ENCODE assay signal across 20 cellular contexts in genomic region chr1:72433591-72433990, GRCh38.
DNase-seq lines count a peak whose midpoint lies in the region; ATAC-seq and TF ChIP-seq lines count a peak whose summit lies in the region.
"Had no signal": no experiment of that assay in that cellular context is flagged by ENCODE, and none has a peak within 500 bp of the region (broad histone marks: within the 10 kb centered on the region; RNA-seq: fewer than 3 reads in every experiment).

No MANE protein-coding gene starts in this region.

- POLR2A ChIA-PET in Caco-2 (lab: Charles Lee) = no interaction called here

- DNase-seq in NCI-H748 (lab: John Stamatoyannopoulos, UW; ENCODE audit: unreplicated experiment) (no peak), Caco-2 (no peak)
- DNase-seq: activated CD8-positive, alpha-beta memory T cell treated with anti-CD3 and anti-CD28 coated beads, Interleukin-2, amount 50 U/mL, for 48 hours; activated naive CD4-positive, alpha-beta T cell treated with anti-CD3 and anti-CD28 coated beads for 36 hours; body of pancreas; CD4-positive, CD25-positive, alpha-beta regulatory T cell; erythroblast; stimulated activated CD4-positive, alpha-beta T cell treated with anti-CD3 and anti-CD28 coated beads, Interleukin-1b, Interleukin-23, amount 100 ng/mL, for 48 hours; T-helper 1 cell; tibial artery had no signal

- no peaks in the 10 kb centered on the region for H3K9me3 Mint-ChIP-seq in Caco-2 (ENCODE audit: unreplicated experiment)

- intact Hi-C loops in Caco-2 (cut with micrococcal nuclease; ENCODE audit: unreplicated experiment) = no loop called here

- H3K36me3 ChIP-seq in Caco-2 (ENCODE audit: control insufficient read depth, insufficient read depth, low read length) = no peaks in the 10 kb centered on the region
- H3K36me3 ChIP-seq: neutrophil, tibial artery had no signal

- peak; percentile 61 for ATAC-seq in GM18498 (IDR thresholded peaks at IDR 0.05; ENCODE audit: unreplicated experiment)
- peak; percentile 45 for ATAC-seq in GM19328 (IDR thresholded peaks at IDR 0.05; ENCODE audit: unreplicated experiment)
- peak; percentile 67 for ATAC-seq in HG02678 (IDR thresholded peaks at IDR 0.05; ENCODE audit: unreplicated experiment)
- peak; percentile 70 for ATAC-seq in HG03378 (IDR thresholded peaks at IDR 0.05; ENCODE audit: unreplicated experiment)
- no peak for ATAC-seq in GM19452 (IDR thresholded peaks at IDR 0.05; ENCODE audit: unreplicated experiment)
- ATAC-seq in SK-N-SH treated with all-trans-retinoic acid at 6 μM for 48 hours = no peak
- ATAC-seq: A549, body of pancreas had no signal

- no TSS peak for BruUV-seq in Caco-2 (replicated peaks; lab: Mats Ljungman, UMichigan)

- H3K4me1 Mint-ChIP-seq in Caco-2 (ENCODE audit: low read depth, unreplicated experiment) = no peaks in the 10 kb centered on the region
- H3K4me1 Mint-ChIP-seq: CD4-positive, CD25-positive, alpha-beta regulatory T cell; mesothelial cell of epicardium had no signal

- no peaks in the 10 kb centered on the region for H3K9me3 ChIP-seq in Caco-2
- H3K9me3 ChIP-seq: A549, body of pancreas, neutrophil, tibial artery had no signal

- TF ChIP-seq CTCF in Caco-2 (IDR thresholded peaks at IDR 0.05; ENCODE audit: insufficient read depth in 1 of 2, low read depth in 1 of 2, low read length in 1 of 2, severe bottlenecking in 1 of 2, unreplicated experiment in 1 of 2) = no peak

- CTCF ChIA-PET in Caco-2 (lab: Charles Lee) = no interaction called here

- H3K4me1 ChIP-seq in Caco-2 = no peaks in the 10 kb centered on the region
- H3K4me1 ChIP-seq: A549, body of pancreas, tibial artery had no signal

- no peak overlapping the region for H3K4me3 ChIP-seq in Caco-2 (ENCODE audit: low read depth, low read length)
- H3K4me3 ChIP-seq: A549, body of pancreas, tibial artery had no signal

- no peaks in the 10 kb centered on the region for H3K27me3 ChIP-seq in Caco-2 (replicated peaks; ENCODE audit: control insufficient read depth, insufficient read depth, low read length)
- H3K27me3 ChIP-seq: body of pancreas, neutrophil, tibial artery had no signal

- no peaks in the 10 kb centered on the region for H3K27me3 Mint-ChIP-seq in Caco-2 (ENCODE audit: insufficient read depth, unreplicated experiment)
- H3K27me3 Mint-ChIP-seq: CD4-positive, CD25-positive, alpha-beta regulatory T cell; dendritic cell treated with granulocyte-macrophage colony-stimulating factor and Interleukin-4, amounts not matched to agents 40 ng/mL and 50 ng/mL, for 4 days had no signal

- no peaks in the 10 kb centered on the region for H3K36me3 Mint-ChIP-seq in Caco-2 (ENCODE audit: insufficient read depth, unreplicated experiment)
- H3K36me3 Mint-ChIP-seq: CD4-positive, CD25-positive, alpha-beta regulatory T cell; mesothelial cell of epicardium had no signal

- no peak overlapping the region for H3K27ac Mint-ChIP-seq in Caco-2 (ENCODE audit: unreplicated experiment)
- H3K27ac Mint-ChIP-seq: activated naive CD4-positive, alpha-beta T cell treated with anti-CD3 and anti-CD28 coated beads for 36 hours; CD4-positive, CD25-positive, alpha-beta regulatory T cell; dendritic cell treated with granulocyte-macrophage colony-stimulating factor and Interleukin-4, amounts not matched to agents 40 ng/mL and 50 ng/mL, for 4 days; mesothelial cell of epicardium had no signal

- H3K4me3 Mint-ChIP-seq in Caco-2 (ENCODE audit: unreplicated experiment) = no peak overlapping the region
- H3K4me3 Mint-ChIP-seq: activated naive CD4-positive, alpha-beta T cell treated with anti-CD3 and anti-CD28 coated beads for 36 hours; CD4-positive, CD25-positive, alpha-beta regulatory T cell; dendritic cell treated with granulocyte-macrophage colony-stimulating factor and Interleukin-4, amounts not matched to agents 40 ng/mL and 50 ng/mL, for 4 days; mesothelial cell of epicardium had no signal

TF ChIP-seq in SK-N-SH treated with all-trans-retinoic acid at 6 μM for 48 hours, 23 proteins besides CTCF, POLR2A, EP300 and RAD21 (continues in another document):
- TF ChIP-seq SNAI2 (CRISPR knock-in tag; IDR thresholded peaks at IDR 0.05) (no peak), ZNF565 (CRISPR knock-in tag; conservative IDR thresholded peaks at IDR 0.05; ENCODE audit: low read depth) (no peak), ZNF8 (CRISPR knock-in tag; IDR thresholded peaks at IDR 0.05) (no peak), ZFP30 (CRISPR knock-in tag; IDR thresholded peaks at IDR 0.05) (no peak), PATZ1 (CRISPR knock-in tag; IDR thresholded peaks at IDR 0.05; ENCODE audit: borderline replicate concordance) (no peak), OSR1 (CRISPR knock-in tag; IDR thresholded peaks at IDR 0.05) (no peak), POU6F1 (CRISPR knock-in tag; IDR thresholded peaks at IDR 0.05; ENCODE audit: borderline replicate concordance, low read depth) (no peak), ZFP3 (CRISPR knock-in tag; IDR thresholded peaks at IDR 0.05) (no peak), TSHZ2 (CRISPR knock-in tag; IDR thresholded peaks at IDR 0.05) (no peak), ZNF70 (CRISPR knock-in tag; IDR thresholded peaks at IDR 0.05) (no peak), CSRNP3 (CRISPR knock-in tag; IDR thresholded peaks at IDR 0.05) (no peak), ARNTL (CRISPR knock-in tag; IDR thresholded peaks at IDR 0.05; ENCODE audit: borderline replicate concordance, low read depth) (no peak), CSDC2 (CRISPR knock-in tag; IDR thresholded peaks at IDR 0.05) (no peak), TOX (CRISPR knock-in tag; IDR thresholded peaks at IDR 0.05; ENCODE audit: borderline replicate concordance) (no peak), PPARA (CRISPR knock-in tag; IDR thresholded peaks at IDR 0.05; ENCODE audit: borderline replicate concordance) (no peak)

Comparison
In these comparisons a context has a peak if more than half of its experiments do, and no peak if none do; other contexts are left out.
1. ATAC-seq: peak in GM18498 (single experiment), GM19328 (single experiment), HG02678 (single experiment) and HG03378 (single experiment); none in GM19452 (single experiment) and SK-N-SH treated with all-trans-retinoic acid at 6 μM for 48 hours (single experiment).